33 cellular contexts compared by ENCODE assay signal in the genomic region with DNA sequence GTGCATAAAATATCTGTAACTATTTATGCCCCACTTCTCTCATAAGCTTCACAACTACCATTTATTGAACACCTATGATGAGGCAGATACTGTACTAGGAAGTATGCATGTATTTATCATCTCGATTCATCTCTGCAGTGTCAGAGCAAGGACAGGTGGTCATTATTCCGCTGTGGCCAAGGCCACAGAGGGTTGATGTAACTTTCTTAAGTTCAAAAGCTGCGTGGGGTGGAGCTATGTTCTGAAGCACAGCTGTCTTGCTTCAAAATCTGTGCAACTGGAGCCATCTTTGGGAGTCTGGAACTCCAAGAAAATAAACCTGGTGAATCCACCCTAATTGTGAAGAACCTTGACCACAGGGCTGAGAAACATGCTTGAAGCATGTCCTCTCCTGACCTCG.
"Had no signal": no experiment of that assay in that cellular context is flagged by ENCODE, and none has a peak within 500 bp of the region (broad histone marks: within the 10 kb centered on the region; RNA-seq: fewer than 3 reads in every experiment).

No MANE protein-coding gene starts in this region.

- H3K4me1 Mint-ChIP-seq: activated CD4-positive, alpha-beta T cell treated with anti-CD3 and anti-CD28 coated beads for 36 hours; activated CD4-positive, alpha-beta T cell treated with anti-CD3 and anti-CD28 coated beads, Interleukin-2, amount 10 ng/mL, durations not matched to agents 24 days and 14 days; activated CD8-positive, alpha-beta memory T cell treated with anti-CD3 and anti-CD28 coated beads, Interleukin-2, amount 10 ng/mL, durations not matched to agents 7 days and 5 days; activated naive CD4-positive, alpha-beta T cell treated with anti-CD3 and anti-CD28 coated beads, Interleukin-2, amount 50 U/mL, for 24 hours; activated naive CD8-positive, alpha-beta T cell treated with anti-CD3 and anti-CD28 coated beads for 36 hours; activated naive CD8-positive, alpha-beta T cell treated with anti-CD3 and anti-CD28 coated beads, Interleukin-2, amount 50 U/mL, for 24 hours had no signal

- H3K4me3 Mint-ChIP-seq: activated CD4-positive, alpha-beta memory T cell treated with anti-CD3 and anti-CD28 coated beads for 36 hours; activated CD4-positive, alpha-beta T cell treated with anti-CD3 and anti-CD28 coated beads for 36 hours; activated CD4-positive, alpha-beta T cell treated with anti-CD3 and anti-CD28 coated beads, Interleukin-2, amount 10 ng/mL, durations not matched to agents 24 days and 14 days; activated CD8-positive, alpha-beta memory T cell treated with anti-CD3 and anti-CD28 coated beads, Interleukin-2, amount 10 ng/mL, durations not matched to agents 7 days and 5 days; activated CD8-positive, alpha-beta T cell treated with anti-CD3 and anti-CD28 coated beads, Interleukin-2, amount 10 ng/mL, durations not matched to agents 7 days and 5 days; activated naive CD4-positive, alpha-beta T cell treated with anti-CD3 and anti-CD28 coated beads for 36 hours; activated naive CD4-positive, alpha-beta T cell treated with anti-CD3 and anti-CD28 coated beads, Interleukin-2, amount 50 U/mL, for 24 hours; activated naive CD8-positive, alpha-beta T cell treated with anti-CD3 and anti-CD28 coated beads for 36 hours; activated naive CD8-positive, alpha-beta T cell treated with anti-CD3 and anti-CD28 coated beads, Interleukin-2, amount 50 U/mL, for 24 hours; activated T-helper 1 cell treated with anti-CD3 and anti-CD28 coated beads, Interleukin-12 subunit alpha, Interleukin-12 subunit beta, Interleukin-2, Interleukin-4 antibody, amounts not matched to agents 30 ng/mL and 10 ng/mL and 1 ng/mL, durations not matched to agents 14 hours and 24 hours and 36 hours had no signal

- H3K9me3 Mint-ChIP-seq: activated CD4-positive, alpha-beta memory T cell treated with anti-CD3 and anti-CD28 coated beads for 36 hours; activated CD4-positive, alpha-beta T cell treated with anti-CD3 and anti-CD28 coated beads, Interleukin-2, amount 10 ng/mL, durations not matched to agents 24 days and 14 days; activated naive CD4-positive, alpha-beta T cell treated with anti-CD3 and anti-CD28 coated beads for 36 hours; activated naive CD4-positive, alpha-beta T cell treated with anti-CD3 and anti-CD28 coated beads, Interleukin-2, amount 50 U/mL, for 24 hours; activated naive CD8-positive, alpha-beta T cell treated with anti-CD3 and anti-CD28 coated beads for 36 hours; activated naive CD8-positive, alpha-beta T cell treated with anti-CD3 and anti-CD28 coated beads, Interleukin-2, amount 50 U/mL, for 24 hours; activated T-helper 1 cell treated with anti-CD3 and anti-CD28 coated beads, Interleukin-12 subunit alpha, Interleukin-12 subunit beta, Interleukin-2, Interleukin-4 antibody, amounts not matched to agents 30 ng/mL and 10 ng/mL and 1 ng/mL, durations not matched to agents 14 hours and 24 hours and 36 hours; activated T-helper 2 cell treated with anti-CD3 and anti-CD28 coated beads, Interferon-gamma antibody, Interleukin-2, Interleukin-4, amounts not matched to agents 10 μg/mL and 5 μg/mL and 100 μg/mL, durations not matched to agents 14 hours and 24 hours and 36 hours had no signal

- H3K4me1 ChIP-seq: adrenal gland, body of pancreas, colonic mucosa, esophagus squamous epithelium, gastroesophageal sphincter had no signal

- H3K27me3 ChIP-seq: adrenal gland, body of pancreas, colonic mucosa had no signal

- H3K27ac ChIP-seq: adrenal gland, body of pancreas, cardiac muscle cell, colonic mucosa, epithelial cell of prostate, esophagus squamous epithelium, gastroesophageal sphincter had no signal

- H3K36me3 ChIP-seq: adrenal gland, cardiac muscle cell, colonic mucosa, esophagus squamous epithelium, gastroesophageal sphincter had no signal

- DNase-seq: activated CD4-positive, alpha-beta memory T cell treated with anti-CD3 and anti-CD28 coated beads for 36 hours; activated CD4-positive, alpha-beta T cell treated with anti-CD3 and anti-CD28 coated beads for 36 hours; activated CD4-positive, alpha-beta T cell treated with anti-CD3 and anti-CD28 coated beads, Interleukin-2, amount 10 ng/mL, durations not matched to agents 24 days and 14 days; activated CD4-positive, CD25-positive, alpha-beta regulatory T cell; activated CD4-positive, CD25-positive, alpha-beta regulatory T cell treated with anti-CD3 and anti-CD28 coated beads, Interleukin-2, amount 50 U/mL, for 72 hours; activated CD8-positive, alpha-beta memory T cell treated with anti-CD3 and anti-CD28 coated beads, Interleukin-2, amount 10 ng/mL, durations not matched to agents 7 days and 5 days; activated CD8-positive, alpha-beta memory T cell treated with anti-CD3 and anti-CD28 coated beads, Interleukin-2, amount 50 U/mL, for 4 hours; activated CD8-positive, alpha-beta T cell treated with anti-CD3 and anti-CD28 coated beads, Interleukin-2, amount 10 ng/mL, durations not matched to agents 7 days and 5 days; activated effector memory CD4-positive, alpha-beta T cell treated with anti-CD3 and anti-CD28 coated beads, Interleukin-2, amount 50 U/mL, for 16 hours; activated naive CD4-positive, alpha-beta T cell treated with anti-CD3 and anti-CD28 coated beads for 36 hours; activated naive CD8-positive, alpha-beta T cell treated with anti-CD3 and anti-CD28 coated beads for 36 hours; activated naive CD8-positive, alpha-beta T cell treated with anti-CD3 and anti-CD28 coated beads, Interleukin-2, amount 50 U/mL, for 24 hours; activated T-cell treated with anti-CD3 and anti-CD28 coated beads, Interleukin-2, amount 50 U/mL, for 1 hour; activated T-cell treated with anti-CD3 and anti-CD28 coated beads, Interleukin-2, amount 50 U/mL, for 48 hours; adrenal gland; amygdala; aorta; body of pancreas; central memory CD4-positive, alpha-beta T cell; cerebellar nuclear complex; colonic mucosa; effector CD8-positive, alpha-beta T cell; esophagus squamous epithelium; foreskin melanocyte; T-helper 2 cell had no signal

- H3K4me3 ChIP-seq: adrenal gland, body of pancreas, cardiac muscle cell, colonic mucosa, esophagus squamous epithelium, gastroesophageal sphincter had no signal

- H3K27ac Mint-ChIP-seq: activated CD4-positive, alpha-beta memory T cell treated with anti-CD3 and anti-CD28 coated beads for 36 hours; activated CD4-positive, alpha-beta T cell treated with anti-CD3 and anti-CD28 coated beads for 36 hours; activated CD4-positive, alpha-beta T cell treated with anti-CD3 and anti-CD28 coated beads, Interleukin-2, amount 10 ng/mL, durations not matched to agents 24 days and 14 days; activated CD8-positive, alpha-beta memory T cell treated with anti-CD3 and anti-CD28 coated beads, Interleukin-2, amount 10 ng/mL, durations not matched to agents 7 days and 5 days; activated CD8-positive, alpha-beta T cell treated with anti-CD3 and anti-CD28 coated beads, Interleukin-2, amount 10 ng/mL, durations not matched to agents 7 days and 5 days; activated naive CD4-positive, alpha-beta T cell treated with anti-CD3 and anti-CD28 coated beads for 36 hours; activated naive CD4-positive, alpha-beta T cell treated with anti-CD3 and anti-CD28 coated beads, Interleukin-2, amount 50 U/mL, for 24 hours; activated naive CD8-positive, alpha-beta T cell treated with anti-CD3 and anti-CD28 coated beads for 36 hours; activated naive CD8-positive, alpha-beta T cell treated with anti-CD3 and anti-CD28 coated beads, Interleukin-2, amount 50 U/mL, for 24 hours; activated T-helper 1 cell treated with anti-CD3 and anti-CD28 coated beads, Interleukin-12 subunit alpha, Interleukin-12 subunit beta, Interleukin-2, Interleukin-4 antibody, amounts not matched to agents 30 ng/mL and 10 ng/mL and 1 ng/mL, durations not matched to agents 14 hours and 24 hours and 36 hours; activated T-helper 2 cell treated with anti-CD3 and anti-CD28 coated beads, Interferon-gamma antibody, Interleukin-2, Interleukin-4, amounts not matched to agents 10 μg/mL and 5 μg/mL and 100 μg/mL, durations not matched to agents 14 hours and 24 hours and 36 hours had no signal

- ATAC-seq: activated CD4-positive, alpha-beta T cell treated with anti-CD3 and anti-CD28 coated beads for 36 hours; activated CD8-positive, alpha-beta memory T cell treated with anti-CD3 and anti-CD28 coated beads, Interleukin-2, amount 10 ng/mL, durations not matched to agents 7 days and 5 days; activated CD8-positive, alpha-beta T cell treated with anti-CD3 and anti-CD28 coated beads, Interleukin-2, amount 10 ng/mL, durations not matched to agents 7 days and 5 days; activated naive CD8-positive, alpha-beta T cell treated with anti-CD3 and anti-CD28 coated beads, Interleukin-2, amount 50 U/mL, for 24 hours; body of pancreas; gastroesophageal sphincter had no signal

- FAIRE-seq: endometrium, endothelial cell of umbilical vein had no signal

- H3K9me3 ChIP-seq: adrenal gland, body of pancreas, colonic mucosa, esophagus squamous epithelium, gastroesophageal sphincter had no signal

- H3K36me3 Mint-ChIP-seq: activated CD4-positive, alpha-beta memory T cell treated with anti-CD3 and anti-CD28 coated beads for 36 hours; activated CD8-positive, alpha-beta memory T cell treated with anti-CD3 and anti-CD28 coated beads, Interleukin-2, amount 10 ng/mL, durations not matched to agents 7 days and 5 days; activated naive CD4-positive, alpha-beta T cell treated with anti-CD3 and anti-CD28 coated beads, Interleukin-2, amount 50 U/mL, for 24 hours; activated naive CD8-positive, alpha-beta T cell treated with anti-CD3 and anti-CD28 coated beads for 36 hours had no signal
